ENCODE assay signal across 11 cellular contexts in genomic region chr9:113764572-113764971, GRCh38.
"Had no signal": no experiment of that assay in that cellular context is flagged by ENCODE, and none has a peak within 500 bp of the region (broad histone marks: within the 10 kb centered on the region; RNA-seq: fewer than 3 reads in every experiment).

No MANE protein-coding gene starts in this region.

- H3K4me1 ChIP-seq: HAP-1 had no signal

- H3K4me2 ChIP-seq: GM23338 had no signal

- H2AFZ ChIP-seq: GM23248, GM23338 had no signal

- DNase-seq: GM23248, GOT3, H7, H9, HCEC 1CT, HFFc6 had no signal

- ATAC-seq: GM23338, HCT116 had no signal

- H3K36me3 ChIP-seq: HAP-1 had no signal

- H3K27ac ChIP-seq: GM23248 had no signal

- H3K9me3 ChIP-seq: HAP-1 had no signal

- H3K9ac ChIP-seq: GM23248 had no signal

- H3K4me3 ChIP-seq: GM23248, GM23338, HAP-1 had no signal

- FAIRE-seq: H1, H54 had no signal
